ENCODE assay signal across 8 cellular contexts in the genomic region with DNA sequence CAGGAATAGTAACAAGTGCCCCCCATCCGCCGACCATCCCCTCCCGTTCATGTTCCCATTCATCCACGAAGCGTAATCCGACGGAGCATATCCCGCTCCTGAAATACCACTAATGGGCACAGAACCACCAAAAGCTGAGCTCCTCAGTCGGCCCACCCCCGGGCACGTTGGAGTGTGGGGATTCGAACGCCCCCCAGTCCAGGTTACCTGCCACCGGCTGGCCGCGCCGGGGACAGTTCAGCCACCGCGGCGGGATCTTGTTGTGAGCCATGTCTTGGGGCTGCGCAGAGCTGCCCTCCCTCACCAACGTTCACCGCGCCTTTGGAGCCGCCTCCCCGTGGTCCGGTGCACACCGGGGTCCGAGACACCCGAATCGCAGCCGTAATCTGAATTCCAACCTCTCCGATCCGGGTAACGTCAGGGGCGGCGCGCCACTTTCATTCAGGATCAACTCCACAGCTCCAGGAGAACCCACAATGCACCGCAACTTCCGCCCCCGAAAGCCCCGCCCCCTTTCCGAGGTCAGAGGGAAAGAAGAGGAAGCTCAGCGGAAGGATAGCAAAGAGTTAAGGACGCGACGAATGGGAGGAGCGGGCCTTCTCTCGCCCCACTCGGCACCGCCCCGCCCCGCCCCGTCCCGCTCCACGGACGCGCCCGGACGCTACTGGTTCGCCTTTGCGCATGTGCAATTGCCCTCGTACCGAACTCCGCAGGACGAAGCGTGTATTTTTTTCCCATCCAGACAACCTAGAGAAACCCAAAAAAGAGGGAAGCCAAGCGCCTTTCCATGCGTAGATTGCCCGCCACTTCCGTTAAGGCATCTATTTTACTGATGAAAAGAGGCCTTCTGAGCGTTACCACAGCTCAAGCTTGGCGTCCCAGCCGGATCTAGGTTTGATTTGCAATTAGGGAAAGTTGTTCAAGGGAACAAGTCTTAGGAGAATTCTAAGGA.
DNase-seq lines count a peak whose midpoint lies in the region; ATAC-seq and TF ChIP-seq lines count a peak whose summit lies in the region.

TSS of gene RNGTT (minus strand) at position 480 of the 952 bp plus-strand sequence. CDS start at position 271, 209 bp downstream.

- no peak; the same call in 1 of the 2 replicates for TF ChIP-seq CTCF in AG09319 (IDR thresholded peaks at IDR 0.05; ENCODE audit: low read depth, low read length)

- DNase-seq in AG09319 (ENCODE audit: extremely low read depth, low read depth) (peak; percentile 92), NCI-H446 treated with DMSO at 0.1 percent for 48 hours (lab: John Stamatoyannopoulos, UW) (peak; percentile 93), cerebellar nuclear complex (lab: John Stamatoyannopoulos, UW) (peak; percentile 66 to 92), islet precursor cell (peak; percentile 100)
- peak; percentile 97 to 99 (median 97) for DNase-seq in stimulated activated CD4-positive, alpha-beta T cell treated with anti-CD3 and anti-CD28 coated beads, Interleukin-12 subunit alpha, Interleukin-12 subunit beta, amount 100 ng/mL, for 48 hours (ENCODE audit: low read depth in 2 of 3, low spot score in 1 of 3)

- peak; percentile 99 for ATAC-seq in GM19035 (IDR thresholded peaks at IDR 0.05; ENCODE audit: unreplicated experiment)
- ATAC-seq in HG03354 (IDR thresholded peaks at IDR 0.05; ENCODE audit: poor library complexity, severe bottlenecking, unreplicated experiment), result peak; percentile 98
- peak; percentile 99 for ATAC-seq in activated CD4-positive, CD25-positive, alpha-beta regulatory T cell treated with anti-CD3 and anti-CD28 coated beads, Interleukin-2, amount 50 U/mL, for 24 hours

Comparison
In these comparisons a context has a peak if more than half of its experiments do, and no peak if none do; other contexts are left out.
1. Peak in every context shown above with its lines: DNase-seq and ATAC-seq.